In the genomic region with DNA sequence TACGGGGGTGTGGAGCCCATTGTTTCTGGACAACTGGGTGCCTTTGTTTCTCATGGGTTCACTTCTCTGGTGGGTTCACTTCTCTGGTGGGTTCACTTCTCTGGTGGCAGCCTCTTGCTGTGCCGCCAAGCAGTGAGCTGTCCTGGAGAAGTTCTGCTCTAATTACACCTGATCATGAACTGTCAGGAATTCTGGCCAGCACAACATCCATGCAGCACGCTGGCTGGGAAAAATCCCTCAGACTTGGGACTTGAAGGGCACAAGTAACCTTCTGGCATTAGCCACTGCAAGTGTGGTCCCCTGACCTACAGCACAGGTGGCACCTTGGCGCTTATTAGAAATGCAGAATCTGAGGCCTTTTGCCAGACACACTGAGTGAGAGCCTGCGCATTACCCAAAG, we compare ENCODE assay signal across 34 cellular contexts.
"Had no signal": no experiment of that assay in that cellular context is flagged by ENCODE, and none has a peak within 500 bp of the region (broad histone marks: within the 10 kb centered on the region; RNA-seq: fewer than 3 reads in every experiment).

No MANE protein-coding gene starts in this region.

- H3K36me3 Mint-ChIP-seq: activated naive CD4-positive, alpha-beta T cell treated with anti-CD3 and anti-CD28 coated beads, Interleukin-2, amount 10 ng/mL, durations not matched to agents 7 days and 5 days; activated naive CD4-positive, alpha-beta T cell treated with anti-CD3 and anti-CD28 coated beads, Interleukin-2, amount 50 U/mL, for 24 hours; activated naive CD4-positive, alpha-beta T cell treated with anti-CD3 and anti-CD28 coated beads, Interleukin-2, amount 50 U/mL, for 72 hours; activated naive CD8-positive, alpha-beta T cell; activated naive CD8-positive, alpha-beta T cell treated with anti-CD3 and anti-CD28 coated beads for 36 hours; activated naive CD8-positive, alpha-beta T cell treated with anti-CD3 and anti-CD28 coated beads, Interleukin-2, amount 10 ng/mL, durations not matched to agents 7 days and 5 days had no signal

- H3K27me3 Mint-ChIP-seq: activated naive CD4-positive, alpha-beta T cell treated with anti-CD3 and anti-CD28 coated beads, Interleukin-2, amount 10 ng/mL, durations not matched to agents 7 days and 5 days; activated naive CD4-positive, alpha-beta T cell treated with anti-CD3 and anti-CD28 coated beads, Interleukin-2, amount 50 U/mL, for 24 hours; activated naive CD8-positive, alpha-beta T cell treated with anti-CD3 and anti-CD28 coated beads for 36 hours; activated naive CD8-positive, alpha-beta T cell treated with anti-CD3 and anti-CD28 coated beads, Interleukin-2, amount 10 ng/mL, durations not matched to agents 7 days and 5 days had no signal

- H3K9me3 Mint-ChIP-seq: activated naive CD4-positive, alpha-beta T cell treated with anti-CD3 and anti-CD28 coated beads, Interleukin-2, amount 50 U/mL, for 24 hours; activated naive CD8-positive, alpha-beta T cell treated with anti-CD3 and anti-CD28 coated beads for 36 hours; activated naive CD8-positive, alpha-beta T cell treated with anti-CD3 and anti-CD28 coated beads, Interleukin-2, amount 10 ng/mL, durations not matched to agents 7 days and 5 days; activated naive CD8-positive, alpha-beta T cell treated with anti-CD3 and anti-CD28 coated beads, Interleukin-2, amount 50 U/mL, for 24 hours; activated T-cell treated with anti-CD3 and anti-CD28 coated beads, Interleukin-2, amount 50 U/mL, for 4 hours; activated T-helper 1 cell treated with anti-CD3 and anti-CD28 coated beads, Interleukin-12 subunit alpha, Interleukin-12 subunit beta, Interleukin-2, Interleukin-4 antibody, amounts not matched to agents 30 ng/mL and 10 ng/mL and 1 ng/mL, durations not matched to agents 14 hours and 24 hours and 36 hours; activated T-helper 17 cell treated with anti-CD3 and anti-CD28 coated beads, Interleukin-2, amount 50 U/mL, for 72 hours; activated T-helper 2 cell treated with anti-CD3 and anti-CD28 coated beads, Interferon-gamma antibody, Interleukin-2, Interleukin-4, amounts not matched to agents 10 μg/mL and 5 μg/mL and 100 μg/mL, durations not matched to agents 14 hours and 24 hours and 36 hours; central memory CD8-positive, alpha-beta T cell had no signal

- H3K27ac Mint-ChIP-seq: activated naive CD4-positive, alpha-beta T cell treated with anti-CD3 and anti-CD28 coated beads for 36 hours; activated naive CD4-positive, alpha-beta T cell treated with anti-CD3 and anti-CD28 coated beads, Interleukin-2, amount 10 ng/mL, durations not matched to agents 7 days and 5 days; activated naive CD4-positive, alpha-beta T cell treated with anti-CD3 and anti-CD28 coated beads, Interleukin-2, amount 50 U/mL, for 24 hours; activated naive CD4-positive, alpha-beta T cell treated with anti-CD3 and anti-CD28 coated beads, Interleukin-2, amount 50 U/mL, for 72 hours; activated naive CD8-positive, alpha-beta T cell; activated naive CD8-positive, alpha-beta T cell treated with anti-CD3 and anti-CD28 coated beads, Interleukin-2, amount 10 ng/mL, durations not matched to agents 7 days and 5 days; activated naive CD8-positive, alpha-beta T cell treated with anti-CD3 and anti-CD28 coated beads, Interleukin-2, amount 50 U/mL, for 24 hours; activated T-cell treated with anti-CD3 and anti-CD28 coated beads, Interleukin-2, amount 50 U/mL, for 24 hours; activated T-cell treated with anti-CD3 and anti-CD28 coated beads, Interleukin-2, amount 50 U/mL, for 72 hours; activated T-helper 1 cell treated with anti-CD3 and anti-CD28 coated beads, Interleukin-12 subunit alpha, Interleukin-12 subunit beta, Interleukin-2, Interleukin-4 antibody, amounts not matched to agents 30 ng/mL and 10 ng/mL and 1 ng/mL, durations not matched to agents 14 hours and 24 hours and 36 hours; activated T-helper 17 cell treated with anti-CD3 and anti-CD28 coated beads, Interleukin-2, amount 50 U/mL, for 72 hours; activated T-helper 2 cell treated with anti-CD3 and anti-CD28 coated beads, Interferon-gamma antibody, Interleukin-2, Interleukin-4, amounts not matched to agents 10 μg/mL and 5 μg/mL and 100 μg/mL, durations not matched to agents 14 hours and 24 hours and 36 hours had no signal

- H3K4me1 Mint-ChIP-seq: activated naive CD4-positive, alpha-beta T cell treated with anti-CD3 and anti-CD28 coated beads, Interleukin-2, amount 10 ng/mL, durations not matched to agents 7 days and 5 days; activated naive CD4-positive, alpha-beta T cell treated with anti-CD3 and anti-CD28 coated beads, Interleukin-2, amount 50 U/mL, for 24 hours; activated naive CD8-positive, alpha-beta T cell treated with anti-CD3 and anti-CD28 coated beads for 36 hours; activated naive CD8-positive, alpha-beta T cell treated with anti-CD3 and anti-CD28 coated beads, Interleukin-2, amount 10 ng/mL, durations not matched to agents 7 days and 5 days; activated naive CD8-positive, alpha-beta T cell treated with anti-CD3 and anti-CD28 coated beads, Interleukin-2, amount 50 U/mL, for 24 hours; activated T-helper 17 cell treated with anti-CD3 and anti-CD28 coated beads, Interleukin-2, amount 50 U/mL, for 72 hours; central memory CD8-positive, alpha-beta T cell had no signal

- H3K4me3 Mint-ChIP-seq: activated naive CD4-positive, alpha-beta T cell treated with anti-CD3 and anti-CD28 coated beads for 36 hours; activated naive CD4-positive, alpha-beta T cell treated with anti-CD3 and anti-CD28 coated beads, Interleukin-2, amount 10 ng/mL, durations not matched to agents 7 days and 5 days; activated naive CD4-positive, alpha-beta T cell treated with anti-CD3 and anti-CD28 coated beads, Interleukin-2, amount 50 U/mL, for 24 hours; activated naive CD8-positive, alpha-beta T cell; activated naive CD8-positive, alpha-beta T cell treated with anti-CD3 and anti-CD28 coated beads for 36 hours; activated naive CD8-positive, alpha-beta T cell treated with anti-CD3 and anti-CD28 coated beads, Interleukin-2, amount 10 ng/mL, durations not matched to agents 7 days and 5 days; activated naive CD8-positive, alpha-beta T cell treated with anti-CD3 and anti-CD28 coated beads, Interleukin-2, amount 50 U/mL, for 24 hours; activated T-cell treated with anti-CD3 and anti-CD28 coated beads, Interleukin-2, amount 50 U/mL, for 24 hours; activated T-cell treated with anti-CD3 and anti-CD28 coated beads, Interleukin-2, amount 50 U/mL, for 4 hours; activated T-cell treated with anti-CD3 and anti-CD28 coated beads, Interleukin-2, amount 50 U/mL, for 72 hours; activated T-helper 1 cell treated with anti-CD3 and anti-CD28 coated beads, Interleukin-12 subunit alpha, Interleukin-12 subunit beta, Interleukin-2, Interleukin-4 antibody, amounts not matched to agents 30 ng/mL and 10 ng/mL and 1 ng/mL, durations not matched to agents 14 hours and 24 hours and 36 hours; activated T-helper 17 cell treated with anti-CD3 and anti-CD28 coated beads, Interleukin-2, amount 50 U/mL, for 72 hours; brain; central memory CD8-positive, alpha-beta T cell had no signal

- DNase-seq: activated effector memory CD4-positive, alpha-beta T cell treated with anti-CD3 and anti-CD28 coated beads, Interleukin-2, amount 50 U/mL, for 16 hours; activated gamma-delta T cell; activated gamma-delta T cell treated with Interleukin-2 at 50 U/mL for 16 hours; activated naive CD4-positive, alpha-beta T cell; activated naive CD4-positive, alpha-beta T cell treated with anti-CD3 and anti-CD28 coated beads for 36 hours; activated naive CD4-positive, alpha-beta T cell treated with anti-CD3 and anti-CD28 coated beads, Interleukin-2, amount 10 ng/mL, durations not matched to agents 7 days and 5 days; activated naive CD4-positive, alpha-beta T cell treated with anti-CD3 and anti-CD28 coated beads, Interleukin-2, amount 50 U/mL, for 16 hours; activated naive CD4-positive, alpha-beta T cell treated with Interleukin-2 at 50 U/mL for 16 hours; activated naive CD8-positive, alpha-beta T cell treated with anti-CD3 and anti-CD28 coated beads for 36 hours; activated naive CD8-positive, alpha-beta T cell treated with anti-CD3 and anti-CD28 coated beads, Interleukin-2, amount 10 ng/mL, durations not matched to agents 7 days and 5 days; activated naive CD8-positive, alpha-beta T cell treated with anti-CD3 and anti-CD28 coated beads, Interleukin-2, amount 50 U/mL, for 24 hours; activated T-cell treated with anti-CD3 and anti-CD28 coated beads, Interleukin-2, amount 50 U/mL, for 1 hour; activated T-cell treated with anti-CD3 and anti-CD28 coated beads, Interleukin-2, amount 50 U/mL, for 24 hours; activated T-cell treated with anti-CD3 and anti-CD28 coated beads, Interleukin-2, amount 50 U/mL, for 4 hours; activated T-cell treated with anti-CD3 and anti-CD28 coated beads, Interleukin-2, amount 50 U/mL, for 48 hours; activated T-cell treated with anti-CD3 and anti-CD28 coated beads, Interleukin-2, amount 50 U/mL, for 72 hours; adrenal gland; amniotic stem cell; amygdala; anterior cingulate cortex; aorta; body of pancreas; brain microvascular endothelial cell; caudate nucleus; central memory CD4-positive, alpha-beta T cell; cerebellar nuclear complex had no signal
